ENCODE assay signal across 2 cellular contexts in genomic region chr2:208090420-208090819, GRCh38.
TF ChIP-seq lines count a peak whose summit lies in the region.

No MANE protein-coding gene starts in this region.

TF ChIP-seq in HepG2, 621 proteins besides CTCF, POLR2A, EP300 and RAD21:
- peak; percentile 92 for TF ChIP-seq ZNF17 (CRISPR knock-in tag; IDR thresholded peaks at IDR 0.05)
- no peak for TF ChIP-seq ZMAT3 (CRISPR knock-in tag; conservative IDR thresholded peaks at IDR 0.05)

TF ChIP-seq in HEK293, 187 proteins besides CTCF, POLR2A, EP300 and RAD21:
- TF ChIP-seq ZNF555 (tag by site-specific recombination; conservative IDR thresholded peaks at IDR 0.05) (no peak), SALL2 (tag by site-specific recombination; IDR thresholded peaks at IDR 0.05; ENCODE audit: borderline replicate concordance) (no peak), ZNF777 (tag by site-specific recombination; IDR thresholded peaks at IDR 0.05; ENCODE audit: borderline replicate concordance) (no peak), SETDB1 (IDR thresholded peaks at IDR 0.05; ENCODE audit: insufficient read length, low read length) (peak; percentile 25), ZFHX2 (tag by site-specific recombination; conservative IDR thresholded peaks at IDR 0.05) (no peak)
